8 cellular contexts compared by ENCODE assay signal in the genomic region with DNA sequence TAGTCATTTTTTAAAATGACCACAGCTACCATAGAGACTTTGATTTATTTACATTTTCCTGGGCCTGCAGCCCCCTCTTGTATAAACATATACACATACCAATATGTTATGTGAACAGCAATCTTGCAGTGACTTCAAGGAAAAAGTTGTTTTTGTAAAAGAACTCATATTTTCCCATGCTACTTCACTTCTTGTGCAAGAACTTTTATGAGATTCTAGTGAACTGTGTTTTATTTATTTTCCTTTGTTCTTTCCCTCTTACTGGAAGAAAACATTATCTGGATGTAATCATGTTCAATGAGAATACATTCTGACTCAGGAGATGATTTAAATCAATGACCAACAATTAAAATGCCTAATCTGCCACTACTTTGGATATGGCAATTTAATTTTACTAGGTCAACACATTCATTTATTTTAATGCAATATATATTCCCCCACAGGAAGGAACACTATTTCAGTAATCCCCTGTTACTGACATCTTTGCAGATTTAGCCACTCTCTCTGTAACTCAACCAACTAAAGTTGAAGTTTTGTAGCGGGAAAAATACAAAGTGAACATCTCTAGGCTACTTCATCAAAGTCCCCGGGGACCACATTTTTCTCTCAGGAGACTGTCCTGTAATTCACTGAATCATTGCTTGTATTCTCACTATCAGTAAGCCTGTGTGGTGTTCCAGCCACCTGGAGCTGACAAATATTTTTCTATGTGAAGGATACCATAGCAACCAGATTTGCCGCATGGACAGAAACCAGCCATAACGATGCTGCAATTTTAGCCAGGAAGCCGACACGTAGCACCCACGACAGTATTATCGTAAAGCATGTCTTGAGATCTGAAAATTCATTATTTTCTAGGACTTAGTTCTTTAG.
DNase-seq lines count a peak whose midpoint lies in the region; ATAC-seq and FAIRE-seq lines count a peak whose summit lies in the region.

No MANE protein-coding gene starts in this region.

- peak; percentile 31 for DNase-seq in RCC 7860 (ENCODE audit: low spot score)
- DNase-seq in left ventricle myocardium superior, result no peak
- DNase-seq in HPDE6-E6E7 (ENCODE audit: extremely low spot score), result no peak
- no peak for DNase-seq in activated naive CD4-positive, alpha-beta T cell treated with anti-CD3 and anti-CD28 coated beads, Interleukin-2, amount 50 U/mL, for 16 hours
- no peak for DNase-seq in activated CD8-positive, alpha-beta memory T cell treated with anti-CD3 and anti-CD28 coated beads, Interleukin-2, amount 50 U/mL, for 48 hours
- no peak for DNase-seq in HUDEP-2 (lab: John Stamatoyannopoulos, UW; ENCODE audit: unreplicated experiment in 76 of 76)

- intact Hi-C loops in left ventricle myocardium superior (cut with micrococcal nuclease), result no loop called here

- FAIRE-seq in RCC 7860 (lab: Jason Lieb, UNC), result no peak

- ATAC-seq in GM18861 (IDR thresholded peaks at IDR 0.05; ENCODE audit: unreplicated experiment) (peak; percentile 87), HG02759 (IDR thresholded peaks at IDR 0.05; ENCODE audit: unreplicated experiment) (peak; percentile 89), left ventricle myocardium superior (peak; percentile 69)
